9 cellular contexts compared by ENCODE assay signal in the genomic region with DNA sequence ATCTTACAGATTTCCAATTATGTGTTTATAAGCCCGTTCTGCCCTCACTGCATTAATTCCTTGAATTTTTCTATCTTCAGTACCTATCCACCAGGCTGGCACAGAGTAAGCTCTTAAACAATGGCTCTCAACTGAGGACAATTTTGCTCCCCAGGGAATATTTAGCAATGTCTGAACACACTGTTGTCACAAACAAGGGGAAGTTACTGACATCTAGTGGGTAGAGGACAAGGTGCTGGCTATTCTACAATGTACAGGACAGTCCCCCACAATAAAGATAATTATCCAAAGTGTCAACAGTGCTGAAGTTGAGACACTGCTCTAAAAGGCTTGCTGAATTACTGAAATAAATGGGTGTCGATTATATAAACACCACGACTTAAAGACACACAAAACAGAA. TPM values are rescaled to one million over a fixed set of nuclear protein-coding genes. Genes with fewer than 3 reads are reported as not detected.
DNase-seq lines count a peak whose midpoint lies in the region; ATAC-seq and TF ChIP-seq lines count a peak whose summit lies in the region.
"Had no signal": no experiment of that assay in that cellular context is flagged by ENCODE, and none has a peak within 500 bp of the region (broad histone marks: within the 10 kb centered on the region; RNA-seq: fewer than 3 reads in every experiment).

No MANE protein-coding gene starts in this region.

- WGBS in right cardiac atrium: 80% methylated on average over 3 of the region's 3 CpGs

- POLR2A ChIA-PET in GM10248 (lab: Yijun Ruan, JAX): no interaction called here
- POLR2A ChIA-PET in HEK293 (lab: Yijun Ruan, JAX): no interaction called here

- peaks cover 22 to 44% of the 10 kb centered on the region in 2 experiments for H3K36me3 ChIP-seq in HEK293 (ENCODE audit: control insufficient read depth in 2 of 2, insufficient read depth in 1 of 2, low read length in 2 of 2)
- H3K36me3 ChIP-seq in MG63: peaks cover 46% of the 10 kb centered on the region

- H3K27ac ChIP-seq in HEK293 (ENCODE audit: extremely low read depth, low read depth, low read length) (no peak overlapping the region), right cardiac atrium (ENCODE audit: low read length) (no peak overlapping the region), substantia nigra (ENCODE audit: low read depth, low read length, poor library complexity, severe bottlenecking) (no peak overlapping the region)

- TF ChIP-seq CTCF in GM10248 (IDR thresholded peaks at IDR 0.05; ENCODE audit: control extremely low read depth, extremely low read depth, low read depth, missing control alignments) (peak; percentile 34), HEK293 (tag by site-specific recombination; IDR thresholded peaks at IDR 0.05) (peak; percentile 50)

- DNase-seq in GM10248 (ENCODE audit: extremely low spot score) (no peak), NCI-H82 treated with DMSO at 0.1 percent for 48 hours (lab: John Stamatoyannopoulos, UW; ENCODE audit: unreplicated experiment) (peak; percentile 20), right cardiac atrium (no peak), substantia nigra (lab: John Stamatoyannopoulos, UW) (no peak), kidney tubule cell (ENCODE audit: low spot score) (no peak), MG63 (no peak)
- no peak for DNase-seq in stimulated activated CD4-positive, alpha-beta T cell treated with anti-CD3 and anti-CD28 coated beads, Interleukin-4, amount 100 ng/mL, for 4 hours
- DNase-seq: NCI-H524 treated with DMSO at 0.1 percent for 48 hours had no signal

- CTCF ChIA-PET in GM10248 (lab: Yijun Ruan, JAX): interaction anchor here (0.6 to 1.3 kb wide), 4 partner anchors 9 to 1817 kb away, joined by 3 to 5 read pairs (median 3); no protein-coding TSS in a partner anchor
- CTCF ChIA-PET in HEK293 (lab: Yijun Ruan, JAX): interaction anchor here (0.6 to 1.5 kb wide), 3 partner anchors 15 to 149 kb away, joined by 3 to 5 read pairs (median 4); no protein-coding TSS in a partner anchor

- intact Hi-C loops in right cardiac atrium (cut with DNase I): no loop called here

- H3K4me3 ChIP-seq in HEK293 (ENCODE audit: low read depth, low read length): no peak overlapping the region
- H3K4me3 ChIP-seq in right cardiac atrium (ENCODE audit: low read length): no peak overlapping the region
- no peak overlapping the region for H3K4me3 ChIP-seq in MG63

- H3K27me3 ChIP-seq in right cardiac atrium (ENCODE audit: control insufficient read depth, insufficient read depth) (no peaks in the 10 kb centered on the region), MG63 (no peaks in the 10 kb centered on the region)

- H3K4me1 ChIP-seq in HEK293 (ENCODE audit: control insufficient read depth, insufficient read depth, low read length) (no peaks in the 10 kb centered on the region), right cardiac atrium (ENCODE audit: control insufficient read depth, insufficient read depth, low read length) (no peaks in the 10 kb centered on the region)

- H3K9me3 ChIP-seq in HEK293 (ENCODE audit: control insufficient read depth, insufficient read depth, low read depth, low read length) (no peaks in the 10 kb centered on the region), right cardiac atrium (ENCODE audit: control insufficient read depth, low read length) (no peaks in the 10 kb centered on the region), MG63 (peaks cover 5% of the 10 kb centered on the region; the same call in 1 of the 2 replicates)

- peak; percentile 18 to 27 for ATAC-seq in right cardiac atrium

TF ChIP-seq in HEK293, 187 proteins besides CTCF, POLR2A, EP300 and RAD21:
- TF ChIP-seq ZNF211 (tag by site-specific recombination; IDR thresholded peaks at IDR 0.05; ENCODE audit: low read depth) (no peak), MYNN (tag by site-specific recombination; IDR thresholded peaks at IDR 0.05; ENCODE audit: borderline replicate concordance) (no peak), SP7 (tag by site-specific recombination; IDR thresholded peaks at IDR 0.05) (no peak), ZNF302 (tag by site-specific recombination; IDR thresholded peaks at IDR 0.05; ENCODE audit: low read depth) (no peak), ZNF791 (tag by site-specific recombination; IDR thresholded peaks at IDR 0.05) (no peak), ZBTB1 (tag by site-specific recombination; IDR thresholded peaks at IDR 0.05) (no peak), HOXD13 (CRISPR knock-in tag; IDR thresholded peaks at IDR 0.05; ENCODE audit: borderline replicate concordance) (no peak)
- TF ChIP-seq, protein P1, sequence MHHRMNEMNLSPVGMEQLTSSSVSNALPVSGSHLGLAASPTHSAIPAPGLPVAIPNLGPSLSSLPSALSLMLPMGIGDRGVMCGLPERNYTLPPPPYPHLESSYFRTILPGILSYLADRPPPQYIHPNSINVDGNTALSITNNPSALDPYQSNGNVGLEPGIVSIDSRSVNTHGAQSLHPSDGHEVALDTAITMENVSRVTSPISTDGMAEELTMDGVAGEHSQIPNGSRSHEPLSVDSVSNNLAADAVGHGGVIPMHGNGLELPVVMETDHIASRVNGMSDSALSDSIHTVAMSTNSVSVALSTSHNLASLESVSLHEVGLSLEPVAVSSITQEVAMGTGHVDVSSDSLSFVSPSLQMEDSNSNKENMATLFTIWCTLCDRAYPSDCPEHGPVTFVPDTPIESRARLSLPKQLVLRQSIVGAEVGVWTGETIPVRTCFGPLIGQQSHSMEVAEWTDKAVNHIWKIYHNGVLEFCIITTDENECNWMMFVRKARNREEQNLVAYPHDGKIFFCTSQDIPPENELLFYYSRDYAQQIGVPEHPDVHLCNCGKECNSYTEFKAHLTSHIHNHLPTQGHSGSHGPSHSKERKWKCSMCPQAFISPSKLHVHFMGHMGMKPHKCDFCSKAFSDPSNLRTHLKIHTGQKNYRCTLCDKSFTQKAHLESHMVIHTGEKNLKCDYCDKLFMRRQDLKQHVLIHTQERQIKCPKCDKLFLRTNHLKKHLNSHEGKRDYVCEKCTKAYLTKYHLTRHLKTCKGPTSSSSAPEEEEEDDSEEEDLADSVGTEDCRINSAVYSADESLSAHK (tag by site-specific recombination; IDR thresholded peaks at IDR 0.05): no peak
- TF ChIP-seq, protein P2, sequence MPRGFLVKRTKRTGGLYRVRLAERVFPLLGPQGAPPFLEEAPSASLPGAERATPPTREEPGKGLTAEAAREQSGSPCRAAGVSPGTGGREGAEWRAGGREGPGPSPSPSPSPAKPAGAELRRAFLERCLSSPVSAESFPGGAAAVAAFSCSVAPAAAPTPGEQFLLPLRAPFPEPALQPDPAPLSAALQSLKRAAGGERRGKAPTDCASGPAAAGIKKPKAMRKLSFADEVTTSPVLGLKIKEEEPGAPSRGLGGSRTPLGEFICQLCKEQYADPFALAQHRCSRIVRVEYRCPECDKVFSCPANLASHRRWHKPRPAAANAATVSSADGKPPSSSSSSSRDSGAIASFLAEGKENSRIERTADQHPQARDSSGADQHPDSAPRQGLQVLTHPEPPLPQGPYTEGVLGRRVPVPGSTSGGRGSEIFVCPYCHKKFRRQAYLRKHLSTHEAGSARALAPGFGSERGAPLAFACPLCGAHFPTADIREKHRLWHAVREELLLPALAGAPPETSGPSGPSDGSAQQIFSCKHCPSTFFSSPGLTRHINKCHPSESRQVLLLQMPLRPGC (tag by site-specific recombination; IDR thresholded peaks at IDR 0.05): no peak
- TF ChIP-seq, protein P3, sequence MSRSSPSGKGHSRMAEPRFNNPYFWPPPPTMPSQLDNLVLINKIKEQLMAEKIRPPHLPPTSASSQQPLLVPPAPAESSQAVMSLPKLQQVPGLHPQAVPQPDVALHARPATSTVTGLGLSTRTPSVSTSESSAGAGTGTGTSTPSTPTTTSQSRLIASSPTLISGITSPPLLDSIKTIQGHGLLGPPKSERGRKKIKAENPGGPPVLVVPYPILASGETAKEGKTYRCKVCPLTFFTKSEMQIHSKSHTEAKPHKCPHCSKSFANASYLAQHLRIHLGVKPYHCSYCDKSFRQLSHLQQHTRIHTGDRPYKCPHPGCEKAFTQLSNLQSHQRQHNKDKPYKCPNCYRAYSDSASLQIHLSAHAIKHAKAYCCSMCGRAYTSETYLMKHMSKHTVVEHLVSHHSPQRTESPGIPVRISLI (tag by site-specific recombination; IDR thresholded peaks at IDR 0.05): no peak

RNA-seq across cellular contexts. Expression of a gene that starts 5.0 kb away (rescaled TPM):
- total RNA-seq in right cardiac atrium: 100 to 1,000 TPM; 250 to 299 (median 253) TPM
- polyA plus RNA-seq in right cardiac atrium: 132 TPM
- 110 and 146 TPM in 2 replicates for total RNA-seq in MG63 (2014; rRNA removed; shearing (Covaris generic); ENCODE audit: low replicate concordance)

RNA-seq across cellular contexts. Expression of a gene that starts 5.5 kb away (rescaled TPM):
- total RNA-seq in right cardiac atrium: 100 to 1,000 TPM; 258 to 346 (median 302) TPM
- 283 TPM for polyA plus RNA-seq in right cardiac atrium
- total RNA-seq in MG63 (2014; rRNA removed; shearing (Covaris generic); ENCODE audit: low replicate concordance): 425 and 693 TPM in 2 replicates
